ENCODE assay signal across 21 cellular contexts in genomic region chr2:173107629-173108022, GRCh38.
"Had no signal": no experiment of that assay in that cellular context is flagged by ENCODE, and none has a peak within 500 bp of the region (broad histone marks: within the 10 kb centered on the region; RNA-seq: fewer than 3 reads in every experiment).

No MANE protein-coding gene starts in this region.

- DNase-seq: activated T-cell treated with anti-CD3 and anti-CD28 coated beads, Interleukin-2, amount 50 U/mL, for 1 hour; cortex of kidney; endodermal cell; immature natural killer cell; mucosa of descending colon; nephron progenitor cell; small intestine; stimulated activated CD4-positive, alpha-beta T cell treated with anti-CD3 and anti-CD28 coated beads, Interleukin-15, amount 100 ng/mL, for 24 hours; stimulated activated CD8-positive, alpha-beta memory T cell treated with anti-CD3 and anti-CD28 coated beads, Interleukin-4, amount 100 ng/mL, for 48 hours; stimulated activated naive B cell treated with anti-CD40 and anti-IgM and Interleukin-4, amounts not matched to agents 10 μg/mL and 1 μg/mL and 100 μg/mL, for 72 hours; T1000; transverse colon; uterus had no signal

- H3K4me3 Mint-ChIP-seq: endodermal cell; immature natural killer cell; nephron progenitor cell; stimulated activated naive B cell treated with anti-CD40 and anti-IgM and Interleukin-4, amounts not matched to agents 10 μg/mL and 1 μg/mL and 100 μg/mL, for 72 hours; T-helper 1 cell treated with Interleukin-12 subunit alpha and Interleukin-12 subunit beta and Interleukin-4 antibody, amounts not matched to agents 30 μg/mL and 1 μg/mL, for 36 hours; WTC11 had no signal

- H3K27me3 ChIP-seq: ascending aorta, hepatocyte, left lung, transverse colon, uterus had no signal

- H3K4me3 ChIP-seq: ascending aorta, hepatocyte, left lung, mucosa of descending colon, transverse colon, uterus had no signal

- H3K4me1 Mint-ChIP-seq: nephron progenitor cell had no signal

- H3K27ac Mint-ChIP-seq: activated naive CD4-positive, alpha-beta T cell treated with anti-CD3 and anti-CD28 coated beads, Interleukin-2, amount 50 U/mL, for 72 hours; immature natural killer cell; nephron progenitor cell; stimulated activated naive B cell treated with anti-CD40 and anti-IgM and Interleukin-4, amounts not matched to agents 10 μg/mL and 1 μg/mL and 100 μg/mL, for 72 hours; T-helper 1 cell treated with Interleukin-12 subunit alpha and Interleukin-12 subunit beta and Interleukin-4 antibody, amounts not matched to agents 30 μg/mL and 1 μg/mL, for 36 hours; WTC11 had no signal

- ATAC-seq: activated naive CD4-positive, alpha-beta T cell treated with anti-CD3 and anti-CD28 coated beads, Interleukin-2, amount 50 U/mL, for 72 hours; left lung; mucosa of descending colon; sciatic nerve; stimulated activated naive B cell treated with anti-CD40 and anti-IgM and Interleukin-4, amounts not matched to agents 10 μg/mL and 1 μg/mL and 100 μg/mL, for 72 hours; WTC11 had no signal

- H3K27ac ChIP-seq: ascending aorta, hepatocyte, left lung, parathyroid adenoma had no signal

- H3K27me3 Mint-ChIP-seq: stimulated activated naive B cell treated with anti-CD40 and anti-IgM and Interleukin-4, amounts not matched to agents 10 μg/mL and 1 μg/mL and 100 μg/mL, for 72 hours had no signal

- H3K4me1 ChIP-seq: uterus had no signal

- H3K36me3 ChIP-seq: ascending aorta, left lung, transverse colon, uterus had no signal

- H3K9me3 ChIP-seq: ascending aorta, left lung, mucosa of descending colon, transverse colon, uterus had no signal

- H3K36me3 Mint-ChIP-seq: activated naive CD4-positive, alpha-beta T cell treated with anti-CD3 and anti-CD28 coated beads, Interleukin-2, amount 50 U/mL, for 72 hours; immature natural killer cell had no signal

- H3K9ac ChIP-seq: parathyroid adenoma had no signal
